ENCODE assay signal across 8 cellular contexts in the genomic region with DNA sequence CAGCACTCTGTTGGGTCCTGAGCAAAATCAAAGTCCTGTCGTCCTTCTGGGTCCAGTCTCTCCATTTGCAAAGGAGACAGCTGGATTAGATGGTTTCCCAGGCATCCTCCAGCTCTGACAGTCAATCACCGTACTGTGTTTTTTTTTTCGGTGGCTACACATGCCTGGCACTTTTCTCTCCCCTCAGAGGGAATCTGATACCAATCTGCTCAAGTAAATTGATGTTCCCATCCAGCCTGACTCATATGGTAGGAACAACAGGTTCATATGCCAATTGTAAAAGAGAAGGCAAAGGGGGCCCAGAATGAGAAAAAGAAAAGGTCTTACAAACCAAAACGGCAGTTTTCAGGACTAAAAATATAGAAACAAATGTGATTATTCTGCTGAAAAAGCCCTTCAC. TPM values are rescaled to one million over a fixed set of nuclear protein-coding genes. Genes with fewer than 3 reads are reported as not detected.
DNase-seq lines count a peak whose midpoint lies in the region; ATAC-seq and TF ChIP-seq lines count a peak whose summit lies in the region.

No MANE protein-coding gene starts in this region.

- no peak overlapping the region for H2AFZ ChIP-seq in Karpas-422 (ENCODE audit: low read length)

- ATAC-seq in central memory CD8-positive, alpha-beta T cell (replicated peaks; ENCODE audit: extremely low read depth, poor library complexity, severe bottlenecking): no peak
- ATAC-seq in natural killer cell: no peak
- ATAC-seq in HG02870 (IDR thresholded peaks at IDR 0.05; ENCODE audit: unreplicated experiment): no peak
- no peak for ATAC-seq in GM19351 (IDR thresholded peaks at IDR 0.05; ENCODE audit: unreplicated experiment)
- ATAC-seq in HG03432 (IDR thresholded peaks at IDR 0.05; ENCODE audit: unreplicated experiment): no peak

- no peaks in the 10 kb centered on the region for H3K27me3 ChIP-seq in Karpas-422 (ENCODE audit: low read length)

- TF ChIP-seq CTCF in natural killer cell (IDR thresholded peaks at IDR 0.05): no peak

- H3K9me2 ChIP-seq in Karpas-422 (replicated peaks; ENCODE audit: insufficient read depth, low read length): no peaks in the 10 kb centered on the region

- H3K9me3 ChIP-seq in Karpas-422 (ENCODE audit: low read length): no peaks in the 10 kb centered on the region

- H3K27ac ChIP-seq in Karpas-422 (ENCODE audit: low read length): peak overlapping the region; percentile 71

- peaks cover 6% of the 10 kb centered on the region; the same call in 1 of the 2 replicates for H4K20me1 ChIP-seq in Karpas-422 (ENCODE audit: insufficient read depth, low read depth, low read length)

- no peaks in the 10 kb centered on the region for H3K9me3 Mint-ChIP-seq in central memory CD8-positive, alpha-beta T cell
- H3K9me3 Mint-ChIP-seq in natural killer cell: no peaks in the 10 kb centered on the region

- peak overlapping the region; percentile 73 for H3K9ac ChIP-seq in Karpas-422 (ENCODE audit: low read length)

- peak overlapping the region; percentile 67 for H3K4me3 ChIP-seq in Karpas-422 (ENCODE audit: low read length)

- H3K4me1 ChIP-seq in Karpas-422 (ENCODE audit: low read length): peaks cover 38% of the 10 kb centered on the region

- no peak overlapping the region for H3K27ac Mint-ChIP-seq in central memory CD8-positive, alpha-beta T cell (ENCODE audit: low read depth)
- peak overlapping the region in 1 of 2 donors; percentile 83 for H3K27ac Mint-ChIP-seq in natural killer cell

- DNase-seq in Ammon's horn (ENCODE audit: low spot score) (peak; percentile 35), Karpas-422 (no peak), natural killer cell (no peak), SHP77 treated with DMSO at 0.1 percent for 48 hours (lab: John Stamatoyannopoulos, UW) (no peak)
- DNase-seq in central memory CD8-positive, alpha-beta T cell (ENCODE audit: low spot score in 2 of 2): no peak

- H3K4me3 Mint-ChIP-seq in central memory CD8-positive, alpha-beta T cell: peak overlapping the region; percentile 78
- H3K4me3 Mint-ChIP-seq in natural killer cell: peak overlapping the region; percentile 80

- H3K79me2 ChIP-seq in Karpas-422 (ENCODE audit: low read length): peaks cover 57% of the 10 kb centered on the region

- H3K4me1 Mint-ChIP-seq in central memory CD8-positive, alpha-beta T cell: peaks cover 15% of the 10 kb centered on the region
- peaks cover 17 to 21% of the 10 kb centered on the region in 2 donors for H3K4me1 Mint-ChIP-seq in natural killer cell

- H3K36me3 Mint-ChIP-seq in central memory CD8-positive, alpha-beta T cell (ENCODE audit: insufficient read depth): peaks cover 7% of the 10 kb centered on the region
- no peaks in the 10 kb centered on the region for H3K36me3 Mint-ChIP-seq in natural killer cell

- peaks cover 8% of the 10 kb centered on the region; the same call in 1 of the 2 replicates for H3K36me3 ChIP-seq in Karpas-422 (ENCODE audit: insufficient read depth, low read length)

- intact Hi-C loops in natural killer cell (cut with micrococcal nuclease): no loop called here

- peak overlapping the region; percentile 92 for H3K4me2 ChIP-seq in Karpas-422 (ENCODE audit: low read depth, low read length, poor library complexity, severe bottlenecking)

- no peaks in the 10 kb centered on the region for H3K27me3 Mint-ChIP-seq in central memory CD8-positive, alpha-beta T cell
- H3K27me3 Mint-ChIP-seq in natural killer cell (ENCODE audit: low read depth in 2 of 2): no peaks in the 10 kb centered on the region

RNA-seq across cellular contexts. Expression of a gene that starts 1.2 kb away (rescaled TPM):
- total RNA-seq in Karpas-422 (2014; rRNA removed; shearing (Covaris generic); ENCODE audit: low replicate concordance): 25.8 and 29.3 TPM in 2 replicates
- total RNA-seq in natural killer cell: 1 to 10 TPM; 1.7 to 2.2 (median 2.1) TPM

RNA-seq across cellular contexts. Expression of a gene that starts 17.4 kb away (rescaled TPM):
- total RNA-seq in Karpas-422 (2014; rRNA removed; shearing (Covaris generic); ENCODE audit: low replicate concordance): 262 and 265 TPM in 2 replicates
- 10 to 100 TPM; 29.3 to 38.9 (median 36.7) TPM for total RNA-seq in natural killer cell
